Comparison of ENCODE assay signal across 13 cellular contexts in genomic region chr4:94284889-94285288, GRCh38.
"Had no signal": no experiment of that assay in that cellular context is flagged by ENCODE, and none has a peak within 500 bp of the region (broad histone marks: within the 10 kb centered on the region; RNA-seq: fewer than 3 reads in every experiment).

No MANE protein-coding gene starts in this region.

- H3K27me3 ChIP-seq: cardiac muscle cell, neutrophil, right atrium auricular region, uterus had no signal

- H3K4me3 ChIP-seq: cardiac muscle cell, mucosa of descending colon, right atrium auricular region, skin epidermis, uterus had no signal

- H3K4me1 ChIP-seq: right atrium auricular region, uterus had no signal

- DNase-seq: activated CD4-positive, alpha-beta memory T cell treated with anti-CD3 and anti-CD28 coated beads for 36 hours; activated CD8-positive, alpha-beta memory T cell treated with anti-CD3 and anti-CD28 coated beads, Interleukin-2, amount 50 U/mL, for 48 hours; activated naive CD4-positive, alpha-beta T cell treated with anti-CD3 and anti-CD28 coated beads, Interleukin-2, amount 10 ng/mL, durations not matched to agents 7 days and 5 days; left colon; mucosa of descending colon; naive thymus-derived CD8-positive, alpha-beta T cell; stimulated activated CD4-positive, alpha-beta T cell treated with anti-CD3 and anti-CD28 coated beads, Interleukin-4, amount 100 ng/mL, for 4 hours; uterus had no signal

- ATAC-seq: esophagus mucosa; left colon; mucosa of descending colon; naive thymus-derived CD8-positive, alpha-beta T cell had no signal

- H3K9me3 ChIP-seq: mucosa of descending colon, neutrophil, right atrium auricular region, uterus had no signal

- H3K36me3 ChIP-seq: uterus had no signal

- H3K27ac ChIP-seq: cardiac muscle cell, neutrophil, right atrium auricular region, skin epidermis, uterus had no signal
